ENCODE assay signal across 7 cellular contexts in the genomic region with DNA sequence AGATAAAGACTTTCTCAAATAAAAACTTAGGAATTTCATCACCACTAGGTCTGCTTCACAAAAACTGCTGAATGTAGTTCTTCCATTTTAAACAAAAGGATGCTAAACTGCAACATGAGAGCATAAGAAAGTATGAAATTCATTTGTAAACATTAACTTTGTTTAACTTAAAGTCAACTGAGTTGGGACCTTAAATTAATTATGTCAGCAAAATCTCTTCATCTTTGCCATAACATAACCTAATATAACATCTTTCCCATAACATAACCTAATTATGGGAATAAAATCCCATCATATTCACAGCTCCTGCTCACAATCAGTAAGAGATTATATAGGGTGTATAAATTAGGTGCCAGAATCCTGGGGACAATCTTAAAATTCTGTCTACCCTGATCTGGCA.
"Had no signal": no experiment of that assay in that cellular context is flagged by ENCODE, and none has a peak within 500 bp of the region (broad histone marks: within the 10 kb centered on the region; RNA-seq: fewer than 3 reads in every experiment).

No MANE protein-coding gene starts in this region.

- H3K27ac ChIP-seq: HL-60, KMS-11 had no signal

- H3K4me3 ChIP-seq: K562 had no signal

- ATAC-seq: HepG2, K562 had no signal

- FAIRE-seq: HepG2, HTR-8/SVneo, K562 had no signal

- H3K4me2 ChIP-seq: KMS-11 had no signal

- DNase-seq: IMR-90, KG1 had no signal
